Comparison of ENCODE assay signal across 1 cellular context in the genomic region with DNA sequence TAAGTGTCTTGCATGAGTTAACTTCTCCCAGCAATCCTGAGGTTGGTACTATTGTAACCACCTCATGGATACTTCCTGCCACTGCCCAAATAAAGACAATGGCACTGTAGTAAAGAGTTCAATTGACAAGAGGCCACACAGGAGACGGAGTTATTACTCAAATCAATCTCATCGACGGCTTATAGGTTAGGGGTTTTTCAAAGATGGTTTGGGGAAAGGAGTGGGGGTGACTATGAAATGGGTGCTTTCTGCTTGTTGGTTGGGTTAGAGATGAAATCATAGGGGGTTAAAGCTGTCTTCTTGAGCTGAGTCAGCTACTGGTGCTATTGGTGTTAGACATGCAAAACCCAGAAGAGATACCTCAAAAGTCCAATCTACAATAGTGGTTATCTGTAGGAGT.
TF ChIP-seq lines count a peak whose summit lies in the region.

No MANE protein-coding gene starts in this region.

TF ChIP-seq in HepG2, 621 proteins besides CTCF, POLR2A, EP300 and RAD21 (continued from another document):
- TF ChIP-seq, protein P1, sequence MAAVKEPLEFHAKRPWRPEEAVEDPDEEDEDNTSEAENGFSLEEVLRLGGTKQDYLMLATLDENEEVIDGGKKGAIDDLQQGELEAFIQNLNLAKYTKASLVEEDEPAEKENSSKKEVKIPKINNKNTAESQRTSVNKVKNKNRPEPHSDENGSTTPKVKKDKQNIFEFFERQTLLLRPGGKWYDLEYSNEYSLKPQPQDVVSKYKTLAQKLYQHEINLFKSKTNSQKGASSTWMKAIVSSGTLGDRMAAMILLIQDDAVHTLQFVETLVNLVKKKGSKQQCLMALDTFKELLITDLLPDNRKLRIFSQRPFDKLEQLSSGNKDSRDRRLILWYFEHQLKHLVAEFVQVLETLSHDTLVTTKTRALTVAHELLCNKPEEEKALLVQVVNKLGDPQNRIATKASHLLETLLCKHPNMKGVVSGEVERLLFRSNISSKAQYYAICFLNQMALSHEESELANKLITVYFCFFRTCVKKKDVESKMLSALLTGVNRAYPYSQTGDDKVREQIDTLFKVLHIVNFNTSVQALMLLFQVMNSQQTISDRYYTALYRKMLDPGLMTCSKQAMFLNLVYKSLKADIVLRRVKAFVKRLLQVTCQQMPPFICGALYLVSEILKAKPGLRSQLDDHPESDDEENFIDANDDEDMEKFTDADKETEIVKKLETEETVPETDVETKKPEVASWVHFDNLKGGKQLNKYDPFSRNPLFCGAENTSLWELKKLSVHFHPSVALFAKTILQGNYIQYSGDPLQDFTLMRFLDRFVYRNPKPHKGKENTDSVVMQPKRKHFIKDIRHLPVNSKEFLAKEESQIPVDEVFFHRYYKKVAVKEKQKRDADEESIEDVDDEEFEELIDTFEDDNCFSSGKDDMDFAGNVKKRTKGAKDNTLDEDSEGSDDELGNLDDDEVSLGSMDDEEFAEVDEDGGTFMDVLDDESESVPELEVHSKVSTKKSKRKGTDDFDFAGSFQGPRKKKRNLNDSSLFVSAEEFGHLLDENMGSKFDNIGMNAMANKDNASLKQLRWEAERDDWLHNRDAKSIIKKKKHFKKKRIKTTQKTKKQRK (IDR thresholded peaks at IDR 0.05; ENCODE audit: low read length), result no peak
